8 cellular contexts compared by ENCODE assay signal in genomic region chr6:44304282-44305199, GRCh38. TPM values are rescaled to one million over a fixed set of nuclear protein-coding genes. Genes with fewer than 3 reads are reported as not detected.
DNase-seq lines count a peak whose midpoint lies in the region; ATAC-seq, FAIRE-seq and TF ChIP-seq lines count a peak whose summit lies in the region.

No MANE protein-coding gene starts in this region.

- no peaks in the 10 kb centered on the region for H3K9me3 Mint-ChIP-seq in activated CD8-positive, alpha-beta memory T cell treated with anti-CD3 and anti-CD28 coated beads, Interleukin-2, amount 10 ng/mL, durations not matched to agents 7 days and 5 days (ENCODE audit: low read depth)

- TF ChIP-seq CTCF in Loucy (conservative IDR thresholded peaks at IDR 0.05; ENCODE audit: low read length) (peak; percentile 81), fibroblast of lung (conservative IDR thresholded peaks at IDR 0.05 in 1 of 2, IDR thresholded peaks at IDR 0.05 in 1 of 2; ENCODE audit: low read depth in 1 of 2, low read length in 2 of 2) (peak; percentile 54 to 79), pancreas (IDR thresholded peaks at IDR 0.05) (peak; percentile 41 to 73 (median 56))

- H3K4me3 ChIP-seq in Loucy (ENCODE audit: low read length, poor library complexity, severe bottlenecking) (no peak overlapping the region), fibroblast of lung (replicated peaks in 1 of 4; ENCODE audit: control extremely low read depth in 1 of 4, insufficient read depth in 1 of 4, low read depth in 3 of 4, low read length in 4 of 4) (no peak overlapping the region), pancreas (no peak overlapping the region)

- H3K27me3 Mint-ChIP-seq in activated CD8-positive, alpha-beta memory T cell treated with anti-CD3 and anti-CD28 coated beads, Interleukin-2, amount 10 ng/mL, durations not matched to agents 7 days and 5 days, result no peaks in the 10 kb centered on the region

- H2AFZ ChIP-seq in Loucy (ENCODE audit: low read length) (no peak overlapping the region), fibroblast of lung (ENCODE audit: low read length) (no peak overlapping the region)

- H3K4me3 Mint-ChIP-seq in activated CD8-positive, alpha-beta memory T cell treated with anti-CD3 and anti-CD28 coated beads, Interleukin-2, amount 10 ng/mL, durations not matched to agents 7 days and 5 days, result no peak overlapping the region

- WGBS in pancreas, 2 donors, result 82 to 88% methylated on average over 25 of the region's 25 CpGs

- H3K9me3 ChIP-seq in Loucy (ENCODE audit: insufficient read depth, low read depth, low read length), result no peaks in the 10 kb centered on the region
- H3K9me3 ChIP-seq in fibroblast of lung (ENCODE audit: control insufficient read depth, insufficient read depth, low read depth, low read length), result no peaks in the 10 kb centered on the region
- H3K9me3 ChIP-seq in pancreas, result no peaks in the 10 kb centered on the region

- H3K79me2 ChIP-seq in Loucy (ENCODE audit: insufficient read depth, low read length) (no peaks in the 10 kb centered on the region), fibroblast of lung (ENCODE audit: control insufficient read depth, insufficient read depth, low read length) (no peaks in the 10 kb centered on the region)

- peaks cover 5% of the 10 kb centered on the region for H3K4me1 Mint-ChIP-seq in activated CD8-positive, alpha-beta memory T cell treated with anti-CD3 and anti-CD28 coated beads, Interleukin-2, amount 10 ng/mL, durations not matched to agents 7 days and 5 days

- no peak overlapping the region for H3K27ac ChIP-seq in fibroblast of lung (ENCODE audit: insufficient read depth, low read length)
- H3K27ac ChIP-seq in pancreas, result no peak overlapping the region

- H3K27me3 ChIP-seq in Loucy (ENCODE audit: insufficient read depth, low read length, poor library complexity, severe bottlenecking), result no peaks in the 10 kb centered on the region
- no peaks in the 10 kb centered on the region for H3K27me3 ChIP-seq in fibroblast of lung (ENCODE audit: control insufficient read depth, insufficient read depth, low read length)
- no peaks in the 10 kb centered on the region for H3K27me3 ChIP-seq in pancreas

- intact Hi-C loops in pancreas (cut with DNase I), result no loop called here

- H3K27ac Mint-ChIP-seq in activated CD8-positive, alpha-beta memory T cell treated with anti-CD3 and anti-CD28 coated beads, Interleukin-2, amount 10 ng/mL, durations not matched to agents 7 days and 5 days, result no peak overlapping the region

- H3K9ac ChIP-seq in Loucy (ENCODE audit: low read depth, low read length, poor library complexity, severe bottlenecking), result no peak overlapping the region
- no peak overlapping the region for H3K9ac ChIP-seq in fibroblast of lung (ENCODE audit: insufficient read depth, low read length)

- H3K4me2 ChIP-seq in Loucy (ENCODE audit: low read depth, low read length, poor library complexity, severe bottlenecking) (no peak overlapping the region), fibroblast of lung (ENCODE audit: extremely low read depth, insufficient read depth, low read length) (no peak overlapping the region)

- no peaks in the 10 kb centered on the region for H3K4me1 ChIP-seq in Loucy (ENCODE audit: insufficient read depth, low read length, poor library complexity, severe bottlenecking)
- H3K4me1 ChIP-seq in fibroblast of lung (ENCODE audit: control insufficient read depth, extremely low read depth, insufficient read depth, low read length), result peaks cover 1% of the 10 kb centered on the region
- H3K4me1 ChIP-seq in pancreas, result no peaks in the 10 kb centered on the region

- H3K36me3 ChIP-seq in Loucy (ENCODE audit: insufficient read depth, low read length) (peaks cover 59% of the 10 kb centered on the region; the same call in 1 of the 2 replicates), fibroblast of lung (ENCODE audit: control insufficient read depth, insufficient read depth, low read length) (peaks cover 35% of the 10 kb centered on the region), pancreas (peaks cover 0 to 16% (median 9%) of the 10 kb centered on the region in 3 donors)

- DNase-seq in NCI-H345 (lab: John Stamatoyannopoulos, UW), result peak; percentile 16
- DNase-seq in NCI-H345 treated with DMSO at 0.1 percent for 48 hours (lab: John Stamatoyannopoulos, UW; ENCODE audit: unreplicated experiment), result no peak
- DNase-seq in activated CD8-positive, alpha-beta memory T cell treated with anti-CD3 and anti-CD28 coated beads, Interleukin-2, amount 10 ng/mL, durations not matched to agents 7 days and 5 days, result peak; percentile 48
- peak; percentile 33 to 36 for DNase-seq in fibroblast of lung (ENCODE audit: low read depth in 2 of 2)
- DNase-seq in pancreas, result peak in 1 of 6 donors; percentile 28

- H4K20me1 ChIP-seq in Loucy (ENCODE audit: insufficient read depth, low read length, poor library complexity, severe bottlenecking) (no peaks in the 10 kb centered on the region), fibroblast of lung (ENCODE audit: control insufficient read depth, extremely low read depth, insufficient read depth, low read length) (no peaks in the 10 kb centered on the region)

- peak; percentile 69 for ATAC-seq in activated CD8-positive, alpha-beta memory T cell treated with anti-CD3 and anti-CD28 coated beads, Interleukin-2, amount 10 ng/mL, durations not matched to agents 7 days and 5 days
- ATAC-seq in pancreas (peak; percentile 56 to 81 (median 72)), GM19395 (IDR thresholded peaks at IDR 0.05; ENCODE audit: unreplicated experiment) (no peak), GM21390 (IDR thresholded peaks at IDR 0.05; ENCODE audit: unreplicated experiment) (no peak)

- H3K9me2 ChIP-seq in Loucy (replicated peaks; ENCODE audit: low read depth, low read length), result no peaks in the 10 kb centered on the region

- CTCF ChIA-PET in activated CD8-positive, alpha-beta memory T cell treated with anti-CD3 and anti-CD28 coated beads, Interleukin-2, amount 10 ng/mL, durations not matched to agents 7 days and 5 days (lab: Charles Lee), result interaction anchor here (0.6 to 5.7 kb wide), 17 partner anchors 9 to 1400 kb away, joined by 3 to 94 read pairs (median 4); partner anchors contain the start of genes AARS2 and TMEM151B

- FAIRE-seq in pancreas (lab: Jason Lieb, UNC), result no peak

- peaks cover 25% of the 10 kb centered on the region for H3K36me3 Mint-ChIP-seq in activated CD8-positive, alpha-beta memory T cell treated with anti-CD3 and anti-CD28 coated beads, Interleukin-2, amount 10 ng/mL, durations not matched to agents 7 days and 5 days

- H3F3A ChIP-seq in Loucy (ENCODE audit: low read depth), result no peaks in the 10 kb centered on the region

RNA-seq across cellular contexts. Expression of gene AARS2, which starts 8.6 kb away (rescaled TPM):
- total RNA-seq in activated CD8-positive, alpha-beta memory T cell treated with anti-CD3 and anti-CD28 coated beads, Interleukin-2, amount 10 ng/mL, durations not matched to agents 7 days and 5 days, result 10 to 100 TPM; 21.1 to 23.7 TPM
- total RNA-seq in fibroblast of lung (16.4 and 24.3 TPM in 2 replicates), pancreas (1 to 10 TPM; 3.6 to 7.4 (median 4.8) TPM)
- polyA plus RNA-seq in fibroblast of lung (3.4 and 5.5 TPM in 2 replicates), pancreas (1 to 10 TPM; 5.7 to 8.7 TPM)
- 4.9 and 9.1 TPM in 2 replicates for polyA plus RNA-seq in fibroblast of lung (2012)
- 7.0 and 12.8 TPM in 2 replicates for polyA minus RNA-seq in fibroblast of lung (ENCODE audit: low replicate concordance)

RNA-seq across cellular contexts. Expression of gene TMEM151B, which starts 34.3 kb away (rescaled TPM):
- total RNA-seq in activated CD8-positive, alpha-beta memory T cell treated with anti-CD3 and anti-CD28 coated beads, Interleukin-2, amount 10 ng/mL, durations not matched to agents 7 days and 5 days, result under 1 TPM in 1 of 2 experiments, not detected in 1; 0.06 TPM
- total RNA-seq in fibroblast of lung (under 0.01 TPM in 2 replicates), pancreas (under 1 TPM in 4 of 6 donors, not detected in 2; 0.06 to 0.12 (median 0.09) TPM)
- polyA plus RNA-seq in fibroblast of lung (not detected in 2 replicates), pancreas (under 1 TPM; 0.54 to 0.65 TPM)
- polyA plus RNA-seq in fibroblast of lung (2012), result not detected in 2 replicates
- not detected in 2 replicates for polyA minus RNA-seq in fibroblast of lung (ENCODE audit: low replicate concordance)

RNA-seq across cellular contexts. Expression of gene SPATS1, which starts 37.9 kb away (rescaled TPM):
- total RNA-seq in activated CD8-positive, alpha-beta memory T cell treated with anti-CD3 and anti-CD28 coated beads, Interleukin-2, amount 10 ng/mL, durations not matched to agents 7 days and 5 days, result not detected
- under 0.01 TPM in 1 of 2 replicates, not detected in the other for total RNA-seq in fibroblast of lung
- polyA plus RNA-seq in fibroblast of lung, result not detected in 2 replicates
- not detected in 2 replicates for polyA plus RNA-seq in fibroblast of lung (2012)
- not detected in 2 replicates for polyA minus RNA-seq in fibroblast of lung (ENCODE audit: low replicate concordance)
- under 1 TPM in 1 of 6 donors, not detected in 5; 0.18 TPM for total RNA-seq in pancreas
- polyA plus RNA-seq in pancreas, result under 1 TPM in 1 of 2 donors, not detected in 1; 0.19 TPM

RNA-seq across cellular contexts. Expression of gene NFKBIE, which starts 39.2 kb away (rescaled TPM):
- total RNA-seq in activated CD8-positive, alpha-beta memory T cell treated with anti-CD3 and anti-CD28 coated beads, Interleukin-2, amount 10 ng/mL, durations not matched to agents 7 days and 5 days, result 10 to 100 TPM; 24.5 to 37.7 TPM
- total RNA-seq in fibroblast of lung (5.4 and 6.4 TPM in 2 replicates), pancreas (10 to 100 TPM in 1 of 6 donors, 1 to 10 TPM in 5; 2.5 to 16.9 (median 5.5) TPM)
- polyA plus RNA-seq in fibroblast of lung (1.6 and 3.7 TPM in 2 replicates), pancreas (10 to 100 TPM; 10.1 to 12.1 TPM)
- 3.8 and 5.9 TPM in 2 replicates for polyA plus RNA-seq in fibroblast of lung (2012)
- 0.71 and 7.1 TPM in 2 replicates for polyA minus RNA-seq in fibroblast of lung (ENCODE audit: low replicate concordance)

RNA-seq across cellular contexts. Expression of gene SLC35B2, which starts 47.2 kb away (rescaled TPM):
- 10 to 100 TPM; 28.0 to 39.6 TPM for total RNA-seq in activated CD8-positive, alpha-beta memory T cell treated with anti-CD3 and anti-CD28 coated beads, Interleukin-2, amount 10 ng/mL, durations not matched to agents 7 days and 5 days
- 57.0 and 88.4 TPM in 2 replicates for total RNA-seq in fibroblast of lung
- 89.4 and 94.1 TPM in 2 replicates for polyA plus RNA-seq in fibroblast of lung
- 66.0 and 83.4 TPM in 2 replicates for polyA plus RNA-seq in fibroblast of lung (2012)
- polyA minus RNA-seq in fibroblast of lung (ENCODE audit: low replicate concordance), result 109 and 171 TPM in 2 replicates
- total RNA-seq in pancreas, result 10 to 100 TPM; 15.9 to 30.4 (median 20.5) TPM
- 10 to 100 TPM; 10.8 to 23.6 TPM for polyA plus RNA-seq in pancreas

Comparison
In these comparisons a context has a peak if more than half of its experiments do, and no peak if none do; other contexts are left out.
1. ATAC-seq: peak in activated CD8-positive, alpha-beta memory T cell treated with anti-CD3 and anti-CD28 coated beads, Interleukin-2, amount 10 ng/mL, durations not matched to agents 7 days and 5 days (single experiment) and pancreas (4 of 4); none in GM19395 (single experiment) and GM21390 (single experiment).
2. Peak in every context shown above with its lines, with median percentiles within 50 percentile points of each other: CTCF ChIP-seq.